8 cellular contexts compared by ENCODE assay signal in genomic region chr6:21754891-21755290, GRCh38.
A peak's percentile ranks its signal among the peaks of the same experiment; 100 is the strongest.
DNase-seq lines count a peak whose midpoint lies in the region; ATAC-seq and TF ChIP-seq lines count a peak whose summit lies in the region.
"Had no signal": no experiment of that assay in that cellular context is flagged by ENCODE, and none has a peak within 500 bp of the region (broad histone marks: within the 10 kb centered on the region; RNA-seq: fewer than 3 reads in every experiment).

No MANE protein-coding gene starts in this region.

- DNase-seq in GM23248 (peak; percentile 26), Panc1 (ENCODE audit: low read depth, low spot score) (no peak), fibroblast of mammary gland (ENCODE audit: low read depth) (peak; percentile 79), GM20000 (ENCODE audit: low spot score) (no peak), NCI-H82 (lab: John Stamatoyannopoulos, UW) (no peak)
- DNase-seq in stimulated activated naive B cell treated with anti-CD40 and anti-IgM and Interleukin-4, amounts not matched to agents 10 μg/mL and 1 μg/mL and 100 μg/mL, for 72 hours, result no peak
- no peak for DNase-seq in activated CD4-positive, alpha-beta T cell treated with anti-CD3 and anti-CD28 coated beads, Interleukin-2, amount 10 ng/mL, durations not matched to agents 7 days and 5 days
- DNase-seq: NCI-H2029 treated with DMSO at 0.1 percent for 48 hours had no signal

- intact Hi-C loops in Panc1 (cut with micrococcal nuclease; ENCODE audit: unreplicated experiment), result loop anchor here (10.0 kb wide), 1 partner anchor 160 kb away; no protein-coding TSS in a partner anchor

- peaks cover 0 to 1% of the 10 kb centered on the region in 2 donors for H3K4me1 Mint-ChIP-seq in stimulated activated naive B cell treated with anti-CD40 and anti-IgM and Interleukin-4, amounts not matched to agents 10 μg/mL and 1 μg/mL and 100 μg/mL, for 72 hours
- no peaks in the 10 kb centered on the region for H3K4me1 Mint-ChIP-seq in activated CD4-positive, alpha-beta T cell treated with anti-CD3 and anti-CD28 coated beads, Interleukin-2, amount 10 ng/mL, durations not matched to agents 7 days and 5 days

- peaks cover 9% of the 10 kb centered on the region; the same call in 1 of the 2 replicates for H3F3A ChIP-seq in GM23248 (ENCODE audit: insufficient read depth)

- no peak overlapping the region for H2AFZ ChIP-seq in GM23248

- BruUV-seq in Panc1 (replicated peaks; lab: Mats Ljungman, UMichigan), result no TSS peak

- no peak overlapping the region for H3K27ac Mint-ChIP-seq in stimulated activated naive B cell treated with anti-CD40 and anti-IgM and Interleukin-4, amounts not matched to agents 10 μg/mL and 1 μg/mL and 100 μg/mL, for 72 hours
- H3K27ac Mint-ChIP-seq in activated CD4-positive, alpha-beta T cell treated with anti-CD3 and anti-CD28 coated beads, Interleukin-2, amount 10 ng/mL, durations not matched to agents 7 days and 5 days, result no peak overlapping the region

- no peaks in the 10 kb centered on the region for H3K9me3 Mint-ChIP-seq in stimulated activated naive B cell treated with anti-CD40 and anti-IgM and Interleukin-4, amounts not matched to agents 10 μg/mL and 1 μg/mL and 100 μg/mL, for 72 hours
- H3K9me3 Mint-ChIP-seq in activated CD4-positive, alpha-beta T cell treated with anti-CD3 and anti-CD28 coated beads, Interleukin-2, amount 10 ng/mL, durations not matched to agents 7 days and 5 days, result no peaks in the 10 kb centered on the region

- H3K4me1 ChIP-seq in GM23248 (ENCODE audit: insufficient read depth) (peaks cover 22% of the 10 kb centered on the region), Panc1 (ENCODE audit: control insufficient read depth, insufficient read depth, low read length) (peaks cover 63% of the 10 kb centered on the region)

- WGBS in GM23248 (ENCODE audit: low coverage in 1 of 2, low lambda C conversion rate in 2 of 2, missing lambda C conversion rate in 2 of 2), 2 experiments, result 80 to 84% methylated on average over 5 of the region's 5 CpGs

- H3K4me2 ChIP-seq in GM23248 (ENCODE audit: unreplicated experiment), result no peak overlapping the region

- TF ChIP-seq CTCF in Panc1 (IDR thresholded peaks at IDR 0.05) (no peak), fibroblast of mammary gland (conservative IDR thresholded peaks at IDR 0.05; ENCODE audit: control insufficient read depth, insufficient read depth, low read depth, low read length) (no peak), GM20000 (IDR thresholded peaks at IDR 0.05; ENCODE audit: extremely low read depth, missing control alignments) (no peak)

- in situ Hi-C loops in GM23248 (cut with MboI) (no loop called here), Panc1 (cut with HindIII; ENCODE audit: low pct_unique_long_range_greater_than_20kb, low sequenced_read_pairs) (no loop called here)

- CTCF ChIA-PET in Panc1 (lab: Charles Lee), result no interaction called here
- CTCF ChIA-PET in activated CD4-positive, alpha-beta T cell treated with anti-CD3 and anti-CD28 coated beads, Interleukin-2, amount 10 ng/mL, durations not matched to agents 7 days and 5 days (lab: Charles Lee), result no interaction called here

- POLR2A ChIA-PET in Panc1 (lab: Charles Lee), result no interaction called here
- POLR2A ChIA-PET in activated CD4-positive, alpha-beta T cell treated with anti-CD3 and anti-CD28 coated beads, Interleukin-2, amount 10 ng/mL, durations not matched to agents 7 days and 5 days (lab: Charles Lee), result no interaction called here

- H3K9me2 ChIP-seq in GM23248 (ENCODE audit: insufficient read depth), result no peaks in the 10 kb centered on the region

- no peak overlapping the region for H3K4me3 Mint-ChIP-seq in stimulated activated naive B cell treated with anti-CD40 and anti-IgM and Interleukin-4, amounts not matched to agents 10 μg/mL and 1 μg/mL and 100 μg/mL, for 72 hours
- H3K4me3 Mint-ChIP-seq in activated CD4-positive, alpha-beta T cell treated with anti-CD3 and anti-CD28 coated beads, Interleukin-2, amount 10 ng/mL, durations not matched to agents 7 days and 5 days, result no peak overlapping the region

- no peaks in the 10 kb centered on the region for H3K79me2 ChIP-seq in GM23248 (ENCODE audit: insufficient read depth)

- peaks cover 0 to 6% of the 10 kb centered on the region in 2 donors for H3K27me3 Mint-ChIP-seq in stimulated activated naive B cell treated with anti-CD40 and anti-IgM and Interleukin-4, amounts not matched to agents 10 μg/mL and 1 μg/mL and 100 μg/mL, for 72 hours
- no peaks in the 10 kb centered on the region for H3K27me3 Mint-ChIP-seq in activated CD4-positive, alpha-beta T cell treated with anti-CD3 and anti-CD28 coated beads, Interleukin-2, amount 10 ng/mL, durations not matched to agents 7 days and 5 days

- H3K9me3 ChIP-seq in GM23248 (ENCODE audit: low read depth) (no peaks in the 10 kb centered on the region), Panc1 (ENCODE audit: control insufficient read depth, insufficient read depth, low read depth, low read length) (no peaks in the 10 kb centered on the region)

- H3K4me3 ChIP-seq in GM23248 (no peak overlapping the region), Panc1 (ENCODE audit: low read depth in 2 of 2, low read length in 2 of 2) (peak overlapping the region in 1 of 2 experiments; percentile 6; a peak in 1 of 4 replicates), fibroblast of mammary gland (ENCODE audit: control insufficient read depth, low read depth, low read length) (no peak overlapping the region)

- H3K27ac ChIP-seq in GM23248, result no peak overlapping the region
- H3K27ac ChIP-seq in Panc1 (ENCODE audit: low read length), result peak overlapping the region; percentile 100

- ATAC-seq in Panc1, result peak; percentile 76
- peak; percentile 45 to 63 for ATAC-seq in stimulated activated naive B cell treated with anti-CD40 and anti-IgM and Interleukin-4, amounts not matched to agents 10 μg/mL and 1 μg/mL and 100 μg/mL, for 72 hours (replicated peaks)

- no peaks in the 10 kb centered on the region for H4K20me1 ChIP-seq in GM23248 (ENCODE audit: insufficient read depth)

- H3K9ac ChIP-seq in GM23248, result no peak overlapping the region

- no peaks in the 10 kb centered on the region for H3K36me3 Mint-ChIP-seq in stimulated activated naive B cell treated with anti-CD40 and anti-IgM and Interleukin-4, amounts not matched to agents 10 μg/mL and 1 μg/mL and 100 μg/mL, for 72 hours
- H3K36me3 Mint-ChIP-seq in activated CD4-positive, alpha-beta T cell treated with anti-CD3 and anti-CD28 coated beads, Interleukin-2, amount 10 ng/mL, durations not matched to agents 7 days and 5 days (ENCODE audit: low read depth), result no peaks in the 10 kb centered on the region

- no peaks in the 10 kb centered on the region for H3K27me3 ChIP-seq in GM23248 (replicated peaks; ENCODE audit: insufficient read depth)
- no peaks in the 10 kb centered on the region for H3K27me3 ChIP-seq in Panc1 (ENCODE audit: control insufficient read depth, insufficient read depth, low read length)

- H3K36me3 ChIP-seq in GM23248 (ENCODE audit: low read depth) (no peaks in the 10 kb centered on the region), Panc1 (ENCODE audit: control insufficient read depth, insufficient read depth, low read length) (no peaks in the 10 kb centered on the region)

Comparison
In these comparisons a context has a peak if more than half of its experiments do, and no peak if none do; other contexts are left out.
1. DNase-seq: peak in GM23248 (single experiment) and fibroblast of mammary gland (single experiment); none in Panc1 (single experiment), stimulated activated naive B cell treated with anti-CD40 and anti-IgM and Interleukin-4, amounts not matched to agents 10 μg/mL and 1 μg/mL and 100 μg/mL, for 72 hours (single experiment), GM20000 (single experiment), NCI-H82 (single experiment) and activated CD4-positive, alpha-beta T cell treated with anti-CD3 and anti-CD28 coated beads, Interleukin-2, amount 10 ng/mL, durations not matched to agents 7 days and 5 days (single experiment).